Comparison of ENCODE assay signal across 14 cellular contexts in the genomic region with DNA sequence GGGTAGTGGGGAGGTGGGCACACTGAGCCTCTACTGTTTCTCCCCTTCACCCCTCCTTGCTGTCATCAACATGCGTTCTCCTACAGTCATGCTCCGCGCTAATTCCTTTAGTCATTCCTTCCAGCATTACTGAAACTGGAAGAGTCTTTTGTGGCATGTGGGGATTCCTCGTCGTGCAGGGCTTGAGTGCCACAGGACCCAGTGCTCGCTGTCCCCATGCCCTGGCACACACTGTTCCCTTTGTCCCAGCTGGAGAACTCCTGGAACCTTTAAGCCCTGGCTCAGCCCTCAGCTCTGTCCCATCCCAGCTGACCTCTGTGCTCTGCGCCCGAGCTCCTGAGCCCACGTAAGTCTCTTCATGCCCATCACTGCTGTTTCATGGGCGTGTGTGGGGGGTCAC. TPM values are rescaled to one million over a fixed set of nuclear protein-coding genes. Genes with fewer than 3 reads are reported as not detected.
DNase-seq lines count a peak whose midpoint lies in the region; ATAC-seq and TF ChIP-seq lines count a peak whose summit lies in the region.
"Had no signal": no experiment of that assay in that cellular context is flagged by ENCODE, and none has a peak within 500 bp of the region (broad histone marks: within the 10 kb centered on the region; RNA-seq: fewer than 3 reads in every experiment).

No MANE protein-coding gene starts in this region.

- intact Hi-C loops in testis (cut with DNase I; ENCODE audit: low total_unique reads) = loop anchor here (10.0 kb wide), 1 partner anchor 281 kb away; a partner anchor contains a TSS

- TF ChIP-seq POLR2A in testis (IDR thresholded peaks at IDR 0.05) = no peak

- no peak for DNase-seq in HFFc6
- DNase-seq in left lobe of liver (ENCODE audit: low spot score) = peak; percentile 74
- DNase-seq in stimulated activated naive B cell treated with anti-CD40 and anti-IgM and Interleukin-4, amounts not matched to agents 10 μg/mL and 1 μg/mL and 100 μg/mL, for 72 hours = no peak
- no peak for DNase-seq in GDM1 (lab: John Stamatoyannopoulos, UW)
- DNase-seq in NCI-H82 treated with DMSO at 0.1 percent for 48 hours (lab: John Stamatoyannopoulos, UW; ENCODE audit: unreplicated experiment) = no peak
- no peak for DNase-seq in superior temporal gyrus (ENCODE audit: extremely low spot score)
- DNase-seq in testis = no peak
- DNase-seq: activated CD8-positive, alpha-beta T cell treated with anti-CD3 and anti-CD28 coated beads, Interleukin-2, amount 10 ng/mL, durations not matched to agents 7 days and 5 days; activated naive CD4-positive, alpha-beta T cell treated with anti-CD3 and anti-CD28 coated beads, Interleukin-2, amount 10 ng/mL, durations not matched to agents 7 days and 5 days; CD8-positive, alpha-beta memory T cell; cortex of kidney; OCI-M1 had no signal

- H3K36me3 Mint-ChIP-seq in HFFc6 (ENCODE audit: low read depth) (peaks cover 7% of the 10 kb centered on the region), brain (peaks cover 5% of the 10 kb centered on the region)
- peaks cover 16% of the 10 kb centered on the region in 2 donors for H3K36me3 Mint-ChIP-seq in stimulated activated naive B cell treated with anti-CD40 and anti-IgM and Interleukin-4, amounts not matched to agents 10 μg/mL and 1 μg/mL and 100 μg/mL, for 72 hours

- TF ChIP-seq CTCF in HFFc6 (IDR thresholded peaks at IDR 0.05) (no peak), brain (conservative IDR thresholded peaks at IDR 0.05) (no peak), testis (IDR thresholded peaks at IDR 0.05) (no peak)

- no peaks in the 10 kb centered on the region for H3K27me3 ChIP-seq in testis

- peaks cover 80% of the 10 kb centered on the region for H3K4me1 Mint-ChIP-seq in HFFc6 (ENCODE audit: low read depth)
- peaks cover 71% of the 10 kb centered on the region for H3K4me1 Mint-ChIP-seq in brain
- peaks cover 47 to 81% of the 10 kb centered on the region in 2 donors for H3K4me1 Mint-ChIP-seq in stimulated activated naive B cell treated with anti-CD40 and anti-IgM and Interleukin-4, amounts not matched to agents 10 μg/mL and 1 μg/mL and 100 μg/mL, for 72 hours

- H3K4me3 ChIP-seq in testis = no peak overlapping the region

- H3K36me3 ChIP-seq in testis (ENCODE audit: low read depth, missing control alignments) = no peaks in the 10 kb centered on the region

- H3K27me3 Mint-ChIP-seq in HFFc6 (ENCODE audit: insufficient read depth) (peaks cover 3% of the 10 kb centered on the region; the same call in 1 of the 2 replicates), brain (no peaks in the 10 kb centered on the region)
- H3K27me3 Mint-ChIP-seq in stimulated activated naive B cell treated with anti-CD40 and anti-IgM and Interleukin-4, amounts not matched to agents 10 μg/mL and 1 μg/mL and 100 μg/mL, for 72 hours = no peaks in the 10 kb centered on the region
- H3K27me3 Mint-ChIP-seq: activated naive CD4-positive, alpha-beta T cell treated with anti-CD3 and anti-CD28 coated beads, Interleukin-2, amount 10 ng/mL, durations not matched to agents 7 days and 5 days had no signal

- 58 to 86% methylated on average over 8 to 10 of the region's 10 CpGs for WGBS in testis, 2 donors

- peak; percentile 53 for ATAC-seq in left lobe of liver
- no peak for ATAC-seq in stimulated activated naive B cell treated with anti-CD40 and anti-IgM and Interleukin-4, amounts not matched to agents 10 μg/mL and 1 μg/mL and 100 μg/mL, for 72 hours (replicated peaks)
- ATAC-seq: activated CD8-positive, alpha-beta T cell treated with anti-CD3 and anti-CD28 coated beads, Interleukin-2, amount 10 ng/mL, durations not matched to agents 7 days and 5 days had no signal

- no peak overlapping the region for H3K27ac ChIP-seq in testis

- no peaks in the 10 kb centered on the region for H3K9me3 ChIP-seq in testis

- H3K9me3 Mint-ChIP-seq in HFFc6 (no peaks in the 10 kb centered on the region), brain (no peaks in the 10 kb centered on the region)
- no peaks in the 10 kb centered on the region for H3K9me3 Mint-ChIP-seq in stimulated activated naive B cell treated with anti-CD40 and anti-IgM and Interleukin-4, amounts not matched to agents 10 μg/mL and 1 μg/mL and 100 μg/mL, for 72 hours
- H3K9me3 Mint-ChIP-seq: activated naive CD4-positive, alpha-beta T cell treated with anti-CD3 and anti-CD28 coated beads, Interleukin-2, amount 10 ng/mL, durations not matched to agents 7 days and 5 days; CD8-positive, alpha-beta memory T cell; T-helper 2 cell treated with Interferon-gamma antibody and Interleukin-4, amounts not matched to agents 5 μg/mL and 100 μg/mL, for 36 hours had no signal

- H3K27ac Mint-ChIP-seq in HFFc6 (peak overlapping the region; percentile 84), brain (peak overlapping the region; percentile 72 to 89 (median 85))
- H3K27ac Mint-ChIP-seq in stimulated activated naive B cell treated with anti-CD40 and anti-IgM and Interleukin-4, amounts not matched to agents 10 μg/mL and 1 μg/mL and 100 μg/mL, for 72 hours = peak overlapping the region; percentile 59
- H3K27ac Mint-ChIP-seq: activated CD8-positive, alpha-beta T cell treated with anti-CD3 and anti-CD28 coated beads, Interleukin-2, amount 10 ng/mL, durations not matched to agents 7 days and 5 days had no signal

- no peak overlapping the region for H3K4me3 Mint-ChIP-seq in HFFc6
- H3K4me3 Mint-ChIP-seq in brain = peak overlapping the region in 1 of 5 experiments; percentile 47
- no peak overlapping the region for H3K4me3 Mint-ChIP-seq in stimulated activated naive B cell treated with anti-CD40 and anti-IgM and Interleukin-4, amounts not matched to agents 10 μg/mL and 1 μg/mL and 100 μg/mL, for 72 hours
- H3K4me3 Mint-ChIP-seq: activated CD8-positive, alpha-beta T cell treated with anti-CD3 and anti-CD28 coated beads, Interleukin-2, amount 10 ng/mL, durations not matched to agents 7 days and 5 days; activated naive CD4-positive, alpha-beta T cell treated with anti-CD3 and anti-CD28 coated beads, Interleukin-2, amount 10 ng/mL, durations not matched to agents 7 days and 5 days; T-helper 2 cell treated with Interferon-gamma antibody and Interleukin-4, amounts not matched to agents 5 μg/mL and 100 μg/mL, for 36 hours had no signal

- peaks cover 36% of the 10 kb centered on the region for H3K4me1 ChIP-seq in testis

RNA-seq across cellular contexts. Expression of a gene that starts 42.1 kb away (rescaled TPM):
- 100 to 1,000 TPM; 116 to 155 (median 143) TPM for total RNA-seq in HFFc6 (2021; fragmentation: NEBNext Ultra II Directional; extraction: Animal tissue kit (Norgen Biotek cat#: 25700))
- polyA plus RNA-seq in brain (ENCODE audit: insufficient read depth, low read depth, low replicate concordance) = 75.0 TPM
- 16.2 TPM for total RNA-seq in left lobe of liver
- 100 to 1,000 TPM; 208 to 321 TPM for total RNA-seq in testis
- 309 TPM for polyA plus RNA-seq in testis (ENCODE audit: insufficient read depth, low read depth, low replicate concordance)
